1 cellular context compared by ENCODE assay signal in the genomic region with DNA sequence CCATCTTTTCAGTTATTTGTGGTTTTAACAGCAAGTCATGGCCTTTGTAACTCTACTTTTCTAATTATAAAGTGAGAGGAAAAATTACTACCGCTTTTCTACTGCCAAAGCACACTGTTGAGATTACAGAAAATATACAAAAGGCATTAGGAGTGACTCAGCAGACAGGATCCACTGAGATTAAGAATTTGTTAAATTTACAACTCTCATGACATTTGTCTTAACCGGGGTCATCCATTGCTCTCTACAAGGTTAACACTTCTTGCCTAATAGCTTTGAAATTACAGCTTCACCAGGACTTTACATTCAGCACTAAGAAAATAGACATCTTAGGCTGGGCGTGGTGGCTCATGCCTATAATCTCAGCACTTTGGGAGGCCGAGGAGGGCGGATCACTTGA.
TF ChIP-seq lines count a peak whose summit lies in the region.

No MANE protein-coding gene starts in this region.

TF ChIP-seq in K562, 482 proteins besides CTCF, POLR2A, EP300 and RAD21 (continued from another document):
- TF ChIP-seq, protein P1, sequence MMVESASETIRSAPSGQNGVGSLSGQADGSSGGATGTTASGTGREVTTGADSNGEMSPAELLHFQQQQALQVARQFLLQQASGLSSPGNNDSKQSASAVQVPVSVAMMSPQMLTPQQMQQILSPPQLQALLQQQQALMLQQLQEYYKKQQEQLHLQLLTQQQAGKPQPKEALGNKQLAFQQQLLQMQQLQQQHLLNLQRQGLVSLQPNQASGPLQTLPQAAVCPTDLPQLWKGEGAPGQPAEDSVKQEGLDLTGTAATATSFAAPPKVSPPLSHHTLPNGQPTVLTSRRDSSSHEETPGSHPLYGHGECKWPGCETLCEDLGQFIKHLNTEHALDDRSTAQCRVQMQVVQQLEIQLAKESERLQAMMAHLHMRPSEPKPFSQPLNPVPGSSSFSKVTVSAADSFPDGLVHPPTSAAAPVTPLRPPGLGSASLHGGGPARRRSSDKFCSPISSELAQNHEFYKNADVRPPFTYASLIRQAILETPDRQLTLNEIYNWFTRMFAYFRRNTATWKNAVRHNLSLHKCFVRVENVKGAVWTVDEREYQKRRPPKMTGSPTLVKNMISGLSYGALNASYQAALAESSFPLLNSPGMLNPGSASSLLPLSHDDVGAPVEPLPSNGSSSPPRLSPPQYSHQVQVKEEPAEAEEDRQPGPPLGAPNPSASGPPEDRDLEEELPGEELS (CRISPR knock-in tag; IDR thresholded peaks at IDR 0.05; ENCODE audit: borderline replicate concordance): no peak
- TF ChIP-seq, protein P2, sequence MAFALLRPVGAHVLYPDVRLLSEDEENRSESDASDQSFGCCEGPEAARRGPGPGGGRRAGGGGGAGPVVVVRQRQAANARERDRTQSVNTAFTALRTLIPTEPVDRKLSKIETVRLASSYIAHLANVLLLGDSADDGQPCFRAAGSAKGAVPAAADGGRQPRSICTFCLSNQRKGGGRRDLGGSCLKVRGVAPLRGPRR (CRISPR knock-in tag; IDR thresholded peaks at IDR 0.05): no peak
- TF ChIP-seq NFE2 (IDR thresholded peaks at IDR 0.05; ENCODE audit: low read depth) (peak; percentile 81), ARID1B (IDR thresholded peaks at IDR 0.05) (0 out of 2 replicates have a peak, but pooled peaks have one; percentile 26), MAFG (tag; conservative IDR thresholded peaks at IDR 0.05) (peak; percentile 68), MAFF (IDR thresholded peaks at IDR 0.05; ENCODE audit: low read length) (peak; percentile 55; the same call in 1 of the 2 replicates), C11orf30 (IDR thresholded peaks at IDR 0.05; ENCODE audit: low read depth) (peak; percentile 70), MAFK (IDR thresholded peaks at IDR 0.05; ENCODE audit: low read length) (peak; percentile 62), KDM1A (IDR thresholded peaks at IDR 0.05) (peak; percentile 50 to 61; a peak in 3 of 4 replicates), NR2C2 (CRISPR knock-in tag; IDR thresholded peaks at IDR 0.05) (no peak), NR2C2 (tag; IDR thresholded peaks at IDR 0.05) (peak; percentile 65), NR2C1 (IDR thresholded peaks at IDR 0.05) (no peak), NR2C1 (tag; IDR thresholded peaks at IDR 0.05) (0 out of 2 replicates have a peak, but pooled peaks have one; percentile 15), ZNF316 (IDR thresholded peaks at IDR 0.05) (peak; percentile 61), GTF2E2 (tag; IDR thresholded peaks at IDR 0.05) (no peak), SOX6 (IDR thresholded peaks at IDR 0.05) (peak; percentile 30; the same call in 1 of the 2 replicates), ZNF584 (CRISPR knock-in tag; IDR thresholded peaks at IDR 0.05; ENCODE audit: low read depth) (no peak), CEBPG (CRISPR knock-in tag; IDR thresholded peaks at IDR 0.05) (no peak), CEBPG (tag; conservative IDR thresholded peaks at IDR 0.05 in 1 of 2, IDR thresholded peaks at IDR 0.05 in 1 of 2) (peak in 1 of 2 experiments; percentile 60; a peak in 2 of 4 replicates), PRMT5 (CRISPR knock-in tag; IDR thresholded peaks at IDR 0.05) (no peak)
- TF ChIP-seq, protein P3, sequence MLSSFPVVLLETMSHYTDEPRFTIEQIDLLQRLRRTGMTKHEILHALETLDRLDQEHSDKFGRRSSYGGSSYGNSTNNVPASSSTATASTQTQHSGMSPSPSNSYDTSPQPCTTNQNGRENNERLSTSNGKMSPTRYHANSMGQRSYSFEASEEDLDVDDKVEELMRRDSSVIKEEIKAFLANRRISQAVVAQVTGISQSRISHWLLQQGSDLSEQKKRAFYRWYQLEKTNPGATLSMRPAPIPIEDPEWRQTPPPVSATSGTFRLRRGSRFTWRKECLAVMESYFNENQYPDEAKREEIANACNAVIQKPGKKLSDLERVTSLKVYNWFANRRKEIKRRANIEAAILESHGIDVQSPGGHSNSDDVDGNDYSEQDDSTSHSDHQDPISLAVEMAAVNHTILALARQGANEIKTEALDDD (IDR thresholded peaks at IDR 0.05): peak; percentile 86
- TF ChIP-seq, protein P4, sequence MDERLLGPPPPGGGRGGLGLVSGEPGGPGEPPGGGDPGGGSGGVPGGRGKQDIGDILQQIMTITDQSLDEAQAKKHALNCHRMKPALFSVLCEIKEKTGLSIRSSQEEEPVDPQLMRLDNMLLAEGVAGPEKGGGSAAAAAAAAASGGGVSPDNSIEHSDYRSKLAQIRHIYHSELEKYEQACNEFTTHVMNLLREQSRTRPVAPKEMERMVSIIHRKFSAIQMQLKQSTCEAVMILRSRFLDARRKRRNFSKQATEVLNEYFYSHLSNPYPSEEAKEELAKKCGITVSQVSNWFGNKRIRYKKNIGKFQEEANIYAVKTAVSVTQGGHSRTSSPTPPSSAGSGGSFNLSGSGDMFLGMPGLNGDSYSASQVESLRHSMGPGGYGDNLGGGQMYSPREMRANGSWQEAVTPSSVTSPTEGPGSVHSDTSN (CRISPR knock-in tag; IDR thresholded peaks at IDR 0.05; ENCODE audit: low read depth): no peak
- TF ChIP-seq, protein P4 (tag; conservative IDR thresholded peaks at IDR 0.05; ENCODE audit: low read depth): peak; percentile 80
